In genomic region chr10:57300718-57301117, GRCh38 we compare ENCODE assay signal across 18 cellular contexts.
A peak's percentile ranks its signal among the peaks of the same experiment; 100 is the strongest.
DNase-seq lines count a peak whose midpoint lies in the region; ATAC-seq, FAIRE-seq and TF ChIP-seq lines count a peak whose summit lies in the region.
"Had no signal": no experiment of that assay in that cellular context is flagged by ENCODE, and none has a peak within 500 bp of the region (broad histone marks: within the 10 kb centered on the region; RNA-seq: fewer than 3 reads in every experiment).

No MANE protein-coding gene starts in this region.

- no peaks in the 10 kb centered on the region for H4K20me1 ChIP-seq in HepG2 (ENCODE audit: insufficient read depth, low read length)

- ATAC-seq in HepG2 = no peak
- no peak for ATAC-seq in right lobe of liver
- ATAC-seq in natural killer cell = no peak

- H3K4me1 ChIP-seq in HepG2 (ENCODE audit: insufficient read depth, low read length) = no peaks in the 10 kb centered on the region
- H3K4me1 ChIP-seq in right lobe of liver = no peaks in the 10 kb centered on the region
- no peaks in the 10 kb centered on the region for H3K4me1 ChIP-seq in small intestine (ENCODE audit: control insufficient read depth in 2 of 2, insufficient read depth in 1 of 2, low read depth in 1 of 2, low read length in 1 of 2)
- H3K4me1 ChIP-seq: Caco-2 had no signal

- TF ChIP-seq POLR2A in HepG2 (IDR thresholded peaks at IDR 0.05; ENCODE audit: insufficient read depth in 1 of 2, low read depth in 2 of 2, low read length in 2 of 2) = no peak
- TF ChIP-seq POLR2A in right lobe of liver (IDR thresholded peaks at IDR 0.05) = no peak

- no peaks in the 10 kb centered on the region for H3K36me3 Mint-ChIP-seq in natural killer cell
- H3K36me3 Mint-ChIP-seq: CD4-positive, alpha-beta memory T cell had no signal

- DNase-seq in HepG2 (ENCODE audit: low spot score) (no peak), right lobe of liver (no peak), frontal cortex (ENCODE audit: low spot score in 2 of 2) (no peak), small intestine (no peak), brain microvascular endothelial cell (no peak), natural killer cell (no peak)
- DNase-seq: C1 segment of cervical spinal cord; Caco-2; CD4-positive, alpha-beta memory T cell; DMS153; DND-41; GOT3; HFFc6 had no signal

- intact Hi-C loops in HepG2 (cut with micrococcal nuclease; ENCODE audit: unreplicated experiment) = no loop called here
- intact Hi-C loops in right lobe of liver (cut with DNase I) = no loop called here
- intact Hi-C loops in natural killer cell (cut with micrococcal nuclease) = no loop called here

- H3K27ac ChIP-seq in HepG2 (ENCODE audit: extremely low read length, insufficient read depth, low read length) = no peak overlapping the region
- H3K27ac ChIP-seq in right lobe of liver = no peak overlapping the region
- no peak overlapping the region for H3K27ac ChIP-seq in small intestine (ENCODE audit: low read depth in 1 of 2, low read length in 1 of 2)
- no peak overlapping the region for H3K27ac ChIP-seq in brain microvascular endothelial cell
- H3K27ac ChIP-seq: 22Rv1 had no signal

- no peak for TF ChIP-seq RAD21 in HepG2 (CRISPR knock-in tag; IDR thresholded peaks at IDR 0.05)

- H3K4me1 Mint-ChIP-seq in natural killer cell = no peaks in the 10 kb centered on the region
- H3K4me1 Mint-ChIP-seq: CD4-positive, alpha-beta memory T cell had no signal

- H3K4me2 ChIP-seq in HepG2 (ENCODE audit: low read depth, low read length) = no peak overlapping the region

- no peaks in the 10 kb centered on the region for H3K27me3 Mint-ChIP-seq in natural killer cell (ENCODE audit: low read depth in 2 of 2)
- H3K27me3 Mint-ChIP-seq: CD4-positive, alpha-beta memory T cell had no signal

- no TSS peak for BruUV-seq in HepG2 (replicated peaks; lab: Mats Ljungman, UMichigan)

- FAIRE-seq in HepG2 (lab: Jason Lieb, UNC) (no peak), frontal cortex (lab: Jason Lieb, UNC) (peak; percentile 40), small intestine (lab: Jason Lieb, UNC) (peak; percentile 10)
- FAIRE-seq: G401.6, GM12892, H54 had no signal

- peaks cover 3 to 9% of the 10 kb centered on the region in 2 donors for H3K9me3 Mint-ChIP-seq in natural killer cell

- H3K36me3 ChIP-seq in HepG2 (replicated peaks in 1 of 2; ENCODE audit: control insufficient read depth in 1 of 2, insufficient read depth in 2 of 2, low read length in 2 of 2) = no peaks in the 10 kb centered on the region
- no peaks in the 10 kb centered on the region for H3K36me3 ChIP-seq in right lobe of liver
- no peaks in the 10 kb centered on the region for H3K36me3 ChIP-seq in small intestine (ENCODE audit: control insufficient read depth in 2 of 2, insufficient read depth in 2 of 2, low read length in 2 of 2)
- H3K36me3 ChIP-seq in brain microvascular endothelial cell (replicated peaks) = no peaks in the 10 kb centered on the region
- H3K36me3 ChIP-seq: HAP-1 had no signal

- in situ Hi-C loops in HepG2 (cut with HindIII; ENCODE audit: extremely low pct_ligation_motif_present, low pct_unique_long_range_greater_than_20kb) = no loop called here
- in situ Hi-C loops in brain microvascular endothelial cell (cut with HindIII; ENCODE audit: low pct_ligation_motif_present, low sequenced_read_pairs) = no loop called here

- no peaks in the 10 kb centered on the region for H3K27me3 ChIP-seq in HepG2 (ENCODE audit: control insufficient read depth in 1 of 2, insufficient read depth in 2 of 2, low read length in 2 of 2)
- H3K27me3 ChIP-seq in right lobe of liver = no peaks in the 10 kb centered on the region
- no peaks in the 10 kb centered on the region for H3K27me3 ChIP-seq in small intestine (ENCODE audit: control insufficient read depth in 2 of 2, insufficient read depth in 2 of 2, low read length in 2 of 2)
- H3K27me3 ChIP-seq in brain microvascular endothelial cell (replicated peaks) = no peaks in the 10 kb centered on the region

- no peak overlapping the region for H3K4me3 Mint-ChIP-seq in natural killer cell
- H3K4me3 Mint-ChIP-seq: CD4-positive, alpha-beta memory T cell; HFFc6 had no signal

- WGBS in HepG2 (ENCODE audit: low lambda C conversion rate) = 2% methylated on average over 3 of the region's 3 CpGs
- 43% methylated on average over 3 of the region's 3 CpGs for WGBS in right lobe of liver (ENCODE audit: insufficient coverage, low coverage, low lambda C conversion rate, missing lambda C conversion rate)
- 71 to 84% (median 76%) methylated on average over 3 of the region's 3 CpGs for WGBS in small intestine, 3 donors

- H3K4me3 ChIP-seq in HepG2 (replicated peaks in 1 of 3; ENCODE audit: insufficient read depth in 1 of 3, low read depth in 2 of 3, low read length in 3 of 3) (no peak overlapping the region), right lobe of liver (no peak overlapping the region), small intestine (ENCODE audit: low read depth in 1 of 2, low read length in 2 of 2) (no peak overlapping the region), brain microvascular endothelial cell (ENCODE audit: low read depth, low read length) (no peak overlapping the region)
- H3K4me3 ChIP-seq: HAP-1 had no signal

- no peak for TF ChIP-seq CTCF in HepG2 (CRISPR knock-in tag; IDR thresholded peaks at IDR 0.05)
- no peak for TF ChIP-seq CTCF in right lobe of liver (IDR thresholded peaks at IDR 0.05)
- TF ChIP-seq CTCF in brain microvascular endothelial cell (IDR thresholded peaks at IDR 0.05; ENCODE audit: low read depth, low read length, missing control alignments) = no peak
- no peak for TF ChIP-seq CTCF in natural killer cell (IDR thresholded peaks at IDR 0.05)

- POLR2A ChIA-PET in HepG2 (lab: Yijun Ruan, JAX) = no interaction called here

- no peak overlapping the region for H3K9ac ChIP-seq in HepG2 (ENCODE audit: insufficient read depth, low read depth, low read length)

- CTCF ChIA-PET in HepG2 (lab: Yijun Ruan, JAX; ENCODE audit: low intra/inter-chr PET ratio, low total read pairs) = no interaction called here

- H3K79me2 ChIP-seq in HepG2 (ENCODE audit: insufficient read depth, low read length) = no peaks in the 10 kb centered on the region

- no peaks in the 10 kb centered on the region for H3K9me3 ChIP-seq in HepG2 (ENCODE audit: low read length)
- no peaks in the 10 kb centered on the region for H3K9me3 ChIP-seq in right lobe of liver
- no peaks in the 10 kb centered on the region for H3K9me3 ChIP-seq in small intestine (ENCODE audit: control insufficient read depth, low read depth)
- H3K9me3 ChIP-seq: Caco-2, HAP-1 had no signal

- H2AFZ ChIP-seq in HepG2 (ENCODE audit: low read length) = no peak overlapping the region

- TF ChIP-seq EP300 in HepG2 (IDR thresholded peaks at IDR 0.05; ENCODE audit: low read depth in 2 of 2, low read length in 2 of 2) (no peak), HepG2 (CRISPR knock-in tag; IDR thresholded peaks at IDR 0.05; ENCODE audit: borderline replicate concordance) (no peak)

- H3K27ac Mint-ChIP-seq in natural killer cell = no peak overlapping the region
- H3K27ac Mint-ChIP-seq: CD4-positive, alpha-beta memory T cell; HFFc6 had no signal

TF ChIP-seq in HepG2, 621 proteins besides CTCF, POLR2A, EP300 and RAD21:
- TF ChIP-seq MAFF (IDR thresholded peaks at IDR 0.05; ENCODE audit: low read depth, low read length) = peak; percentile 63
- TF ChIP-seq MAFK (conservative IDR thresholded peaks at IDR 0.05 in 1 of 2, IDR thresholded peaks at IDR 0.05 in 1 of 2; ENCODE audit: low read length in 2 of 2) = peak in 1 of 2 experiments; percentile 70; a peak in 3 of 4 replicates
- no peak for TF ChIP-seq SRF (IDR thresholded peaks at IDR 0.05; ENCODE audit: low read depth, low read length)
